ENCODE assay signal across 33 cellular contexts in genomic region chr18:57113783-57114465, GRCh38. TPM values are rescaled to one million over a fixed set of nuclear protein-coding genes. Genes with fewer than 3 reads are reported as not detected.
"Had no signal": no experiment of that assay in that cellular context is flagged by ENCODE, and none has a peak within 500 bp of the region (broad histone marks: within the 10 kb centered on the region; RNA-seq: fewer than 3 reads in every experiment).

No MANE protein-coding gene starts in this region.

- H3K36me3 Mint-ChIP-seq: activated CD8-positive, alpha-beta memory T cell treated with anti-CD3 and anti-CD28 coated beads, Interleukin-2, amount 10 ng/mL, durations not matched to agents 7 days and 5 days; activated naive CD4-positive, alpha-beta T cell treated with anti-CD3 and anti-CD28 coated beads, Interleukin-2, amount 50 U/mL, for 24 hours; natural killer cell treated with Interleukin-12 subunit alpha and Interleukin-12 subunit beta and Interleukin-15 and Interleukin-18, amount 100 ng/mL, for 72 hours; type B pancreatic cell had no signal

- H3K4me1 Mint-ChIP-seq: activated B cell treated with CpG ODN at 0.5 μM for 24 hours; activated CD8-positive, alpha-beta memory T cell treated with anti-CD3 and anti-CD28 coated beads, Interleukin-2, amount 10 ng/mL, durations not matched to agents 7 days and 5 days; activated naive CD4-positive, alpha-beta T cell treated with anti-CD3 and anti-CD28 coated beads, Interleukin-2, amount 50 U/mL, for 24 hours; activated naive CD8-positive, alpha-beta T cell treated with anti-CD3 and anti-CD28 coated beads, Interleukin-2, amount 50 U/mL, for 24 hours; central memory CD8-positive, alpha-beta T cell had no signal

- H3K27me3 Mint-ChIP-seq: progenitor cell of endocrine pancreas had no signal

- DNase-seq: activated B cell treated with CpG ODN at 0.5 μM for 24 hours; activated CD4-positive, alpha-beta T cell treated with anti-CD3 and anti-CD28 coated beads, Interleukin-2, amount 50 U/mL, for 1 hour; activated CD8-positive, alpha-beta memory T cell treated with anti-CD3 and anti-CD28 coated beads, Interleukin-2, amount 10 ng/mL, durations not matched to agents 7 days and 5 days; activated CD8-positive, alpha-beta T cell treated with anti-CD3 and anti-CD28 coated beads for 36 hours; activated naive CD8-positive, alpha-beta T cell treated with anti-CD3 and anti-CD28 coated beads, Interleukin-2, amount 50 U/mL, for 24 hours; activated T-cell treated with anti-CD3 and anti-CD28 coated beads, Interleukin-2, amount 50 U/mL, for 48 hours; colonic mucosa; effector CD8-positive, alpha-beta T cell; esophagus squamous epithelium; left lung; lower lobe of right lung; mesendoderm; mucosa of descending colon; retina; stimulated activated CD4-positive, alpha-beta T cell treated with anti-CD3 and anti-CD28 coated beads, Interleukin-12 subunit alpha, Interleukin-12 subunit beta, amount 100 ng/mL, for 4 hours; stimulated activated CD4-positive, alpha-beta T cell treated with anti-CD3 and anti-CD28 coated beads, Interleukin-4, amount 100 ng/mL, for 1 hour had no signal

- ATAC-seq: activated CD8-positive, alpha-beta memory T cell treated with anti-CD3 and anti-CD28 coated beads, Interleukin-2, amount 10 ng/mL, durations not matched to agents 7 days and 5 days; activated CD8-positive, alpha-beta T cell treated with anti-CD3 and anti-CD28 coated beads for 36 hours; activated naive CD8-positive, alpha-beta T cell treated with anti-CD3 and anti-CD28 coated beads, Interleukin-2, amount 50 U/mL, for 24 hours; left lung; lower lobe of right lung; mucosa of descending colon; natural killer cell treated with Interleukin-12 subunit alpha and Interleukin-12 subunit beta and Interleukin-15 and Interleukin-18, amount 100 ng/mL, for 72 hours; sciatic nerve had no signal

- H3K27ac ChIP-seq: colonic mucosa, epithelial cell of prostate, esophagus squamous epithelium, left lung, lower lobe of right lung, skin epidermis, vagina had no signal

- H3K4me1 ChIP-seq: colonic mucosa, esophagus squamous epithelium, left lung, lower lobe of right lung, vagina had no signal

- H3K27ac Mint-ChIP-seq: activated B cell treated with CpG ODN at 0.5 μM for 24 hours; activated CD8-positive, alpha-beta memory T cell treated with anti-CD3 and anti-CD28 coated beads, Interleukin-2, amount 10 ng/mL, durations not matched to agents 7 days and 5 days; activated CD8-positive, alpha-beta T cell treated with anti-CD3 and anti-CD28 coated beads for 36 hours; activated naive CD4-positive, alpha-beta T cell treated with anti-CD3 and anti-CD28 coated beads, Interleukin-2, amount 50 U/mL, for 24 hours; activated naive CD8-positive, alpha-beta T cell treated with anti-CD3 and anti-CD28 coated beads, Interleukin-2, amount 50 U/mL, for 24 hours; activated T-helper 2 cell treated with anti-CD3 and anti-CD28 coated beads, Interferon-gamma antibody, Interleukin-2, Interleukin-4, amounts not matched to agents 10 μg/mL and 5 μg/mL and 100 μg/mL, durations not matched to agents 14 hours and 24 hours and 36 hours; natural killer cell treated with Interleukin-12 subunit alpha and Interleukin-12 subunit beta and Interleukin-15 and Interleukin-18, amount 100 ng/mL, for 72 hours; progenitor cell of endocrine pancreas; stimulated activated naive CD8-positive, alpha-beta T cell treated with anti-CD3 and anti-CD28 coated beads, Interleukin-15, Interleukin-2, amounts not matched to agents 100 ng/mL and 50 ng/mL, for 24 hours; type B pancreatic cell had no signal

- H3K36me3 ChIP-seq: colonic mucosa, esophagus squamous epithelium, left lung, lower lobe of right lung, vagina had no signal

- H3K4me3 ChIP-seq: colonic mucosa, esophagus squamous epithelium, left lung, lower lobe of right lung, mucosa of descending colon, skin epidermis, vagina had no signal

- H3K4me3 Mint-ChIP-seq: activated B cell treated with CpG ODN at 0.5 μM for 24 hours; activated CD8-positive, alpha-beta memory T cell treated with anti-CD3 and anti-CD28 coated beads, Interleukin-2, amount 10 ng/mL, durations not matched to agents 7 days and 5 days; activated CD8-positive, alpha-beta T cell treated with anti-CD3 and anti-CD28 coated beads for 36 hours; activated naive CD4-positive, alpha-beta T cell treated with anti-CD3 and anti-CD28 coated beads, Interleukin-2, amount 50 U/mL, for 24 hours; activated naive CD8-positive, alpha-beta T cell treated with anti-CD3 and anti-CD28 coated beads, Interleukin-2, amount 50 U/mL, for 24 hours; central memory CD8-positive, alpha-beta T cell; natural killer cell treated with Interleukin-12 subunit alpha and Interleukin-12 subunit beta and Interleukin-15 and Interleukin-18, amount 100 ng/mL, for 72 hours; stimulated activated naive CD8-positive, alpha-beta T cell treated with anti-CD3 and anti-CD28 coated beads, Interleukin-15, Interleukin-2, amounts not matched to agents 100 ng/mL and 50 ng/mL, for 24 hours; type B pancreatic cell had no signal

- H3K9me3 Mint-ChIP-seq: activated naive CD4-positive, alpha-beta T cell treated with anti-CD3 and anti-CD28 coated beads, Interleukin-2, amount 50 U/mL, for 24 hours; activated naive CD8-positive, alpha-beta T cell treated with anti-CD3 and anti-CD28 coated beads, Interleukin-2, amount 50 U/mL, for 24 hours; activated T-helper 2 cell treated with anti-CD3 and anti-CD28 coated beads, Interferon-gamma antibody, Interleukin-2, Interleukin-4, amounts not matched to agents 10 μg/mL and 5 μg/mL and 100 μg/mL, durations not matched to agents 14 hours and 24 hours and 36 hours; central memory CD8-positive, alpha-beta T cell; natural killer cell treated with Interleukin-12 subunit alpha and Interleukin-12 subunit beta and Interleukin-15 and Interleukin-18, amount 100 ng/mL, for 72 hours; type B pancreatic cell had no signal

- H3K27me3 ChIP-seq: colonic mucosa, esophagus squamous epithelium, left lung, vagina had no signal

- FAIRE-seq: endometrium, frontal cortex had no signal

RNA-seq across cellular contexts. Expression of gene BOD1L2, which starts 33.0 kb away (rescaled TPM):
- total RNA-seq: activated B cell treated with CpG ODN at 0.5 μM for 24 hours; activated CD8-positive, alpha-beta memory T cell treated with anti-CD3 and anti-CD28 coated beads, Interleukin-2, amount 10 ng/mL, durations not matched to agents 7 days and 5 days; activated CD8-positive, alpha-beta T cell treated with anti-CD3 and anti-CD28 coated beads for 36 hours; activated T-helper 2 cell treated with anti-CD3 and anti-CD28 coated beads, Interferon-gamma antibody, Interleukin-2, Interleukin-4, amounts not matched to agents 10 μg/mL and 5 μg/mL and 100 μg/mL, durations not matched to agents 14 hours and 24 hours and 36 hours; bronchial epithelial cell; colonic mucosa; dermis microvascular lymphatic vessel endothelial cell; esophagus squamous epithelium; frontal cortex; left lung; lower lobe of right lung; mucosa of descending colon; natural killer cell treated with Interleukin-12 subunit alpha and Interleukin-12 subunit beta and Interleukin-15 and Interleukin-18, amount 100 ng/mL, for 72 hours; osteoblast; progenitor cell of endocrine pancreas; sciatic nerve; T-helper 2 cell treated with Interferon-gamma antibody and Interleukin-4, amounts not matched to agents 100 ng/mL and 5 ng/mL, for 36 hours; vagina had no signal
